9 cellular contexts compared by ENCODE assay signal in genomic region chr2:39512434-39512935, GRCh38.
DNase-seq lines count a peak whose midpoint lies in the region; ATAC-seq and TF ChIP-seq lines count a peak whose summit lies in the region.
"Had no signal": no experiment of that assay in that cellular context is flagged by ENCODE, and none has a peak within 500 bp of the region (broad histone marks: within the 10 kb centered on the region; RNA-seq: fewer than 3 reads in every experiment).

No MANE protein-coding gene starts in this region.

- TF ChIP-seq POLR2A in lower leg skin (IDR thresholded peaks at IDR 0.05) = no peak

- H3K4me1 Mint-ChIP-seq in activated CD4-positive, alpha-beta memory T cell treated with anti-CD3 and anti-CD28 coated beads for 36 hours (ENCODE audit: low read depth) = peaks cover 31% of the 10 kb centered on the region
- H3K4me1 Mint-ChIP-seq in activated CD4-positive, alpha-beta memory T cell treated with anti-CD3 and anti-CD28 coated beads, Interleukin-2, amount 10 ng/mL, durations not matched to agents 7 days and 5 days = peaks cover 27% of the 10 kb centered on the region

- ATAC-seq in mucosa of descending colon (no peak), GM18498 (IDR thresholded peaks at IDR 0.05; ENCODE audit: unreplicated experiment) (no peak)

- H3K36me3 Mint-ChIP-seq in activated CD4-positive, alpha-beta memory T cell treated with anti-CD3 and anti-CD28 coated beads for 36 hours = no peaks in the 10 kb centered on the region
- no peaks in the 10 kb centered on the region for H3K36me3 Mint-ChIP-seq in activated CD4-positive, alpha-beta memory T cell treated with anti-CD3 and anti-CD28 coated beads, Interleukin-2, amount 10 ng/mL, durations not matched to agents 7 days and 5 days (ENCODE audit: low read depth)

- peaks cover 7% of the 10 kb centered on the region for H3K27me3 Mint-ChIP-seq in activated CD4-positive, alpha-beta memory T cell treated with anti-CD3 and anti-CD28 coated beads for 36 hours
- no peaks in the 10 kb centered on the region for H3K27me3 Mint-ChIP-seq in activated CD4-positive, alpha-beta memory T cell treated with anti-CD3 and anti-CD28 coated beads, Interleukin-2, amount 10 ng/mL, durations not matched to agents 7 days and 5 days

- intact Hi-C loops in activated CD4-positive, alpha-beta memory T cell treated with anti-CD3 and anti-CD28 coated beads for 36 hours (cut with micrococcal nuclease) = loop anchor here (1.0 to 5.0 kb wide), 9 partner anchors 20 to 604 kb away; no protein-coding TSS in a partner anchor
- intact Hi-C loops in mucosa of descending colon (cut with DNase I, micrococcal nuclease) = no loop called here
- intact Hi-C loops in lower leg skin (cut with DNase I; ENCODE audit: low total_unique reads) = no loop called here

- TF ChIP-seq CTCF in mucosa of descending colon (IDR thresholded peaks at IDR 0.05) (no peak), lower leg skin (IDR thresholded peaks at IDR 0.05) (no peak)

- no peaks in the 10 kb centered on the region for H3K9me3 Mint-ChIP-seq in activated CD4-positive, alpha-beta memory T cell treated with anti-CD3 and anti-CD28 coated beads for 36 hours
- no peaks in the 10 kb centered on the region for H3K9me3 Mint-ChIP-seq in activated CD4-positive, alpha-beta memory T cell treated with anti-CD3 and anti-CD28 coated beads, Interleukin-2, amount 10 ng/mL, durations not matched to agents 7 days and 5 days
- H3K9me3 Mint-ChIP-seq: T-helper 1 cell treated with Interleukin-12 subunit alpha and Interleukin-12 subunit beta and Interleukin-4 antibody, amounts not matched to agents 30 μg/mL and 1 μg/mL, for 36 hours had no signal

- H3K4me3 ChIP-seq in mucosa of descending colon (no peak overlapping the region), lower leg skin (ENCODE audit: low read depth, poor library complexity, severe bottlenecking) (no peak overlapping the region)

- no peak overlapping the region for H3K4me3 Mint-ChIP-seq in activated CD4-positive, alpha-beta memory T cell treated with anti-CD3 and anti-CD28 coated beads for 36 hours
- no peak overlapping the region for H3K4me3 Mint-ChIP-seq in activated CD4-positive, alpha-beta memory T cell treated with anti-CD3 and anti-CD28 coated beads, Interleukin-2, amount 10 ng/mL, durations not matched to agents 7 days and 5 days
- H3K4me3 Mint-ChIP-seq: T-helper 1 cell treated with Interleukin-12 subunit alpha and Interleukin-12 subunit beta and Interleukin-4 antibody, amounts not matched to agents 30 μg/mL and 1 μg/mL, for 36 hours had no signal

- H3K4me1 ChIP-seq in mucosa of descending colon (ENCODE audit: low read depth) = peaks cover 11% of the 10 kb centered on the region

- peak; percentile 25 for DNase-seq in activated CD4-positive, alpha-beta memory T cell treated with anti-CD3 and anti-CD28 coated beads for 36 hours
- no peak for DNase-seq in activated CD4-positive, alpha-beta memory T cell treated with anti-CD3 and anti-CD28 coated beads, Interleukin-2, amount 10 ng/mL, durations not matched to agents 7 days and 5 days
- DNase-seq in cerebellum (ENCODE audit: low spot score) = peak; percentile 13
- DNase-seq in mucosa of descending colon = peak in 2 of 3 donors; percentile 23 to 40
- no peak for DNase-seq in D341Med (ENCODE audit: low spot score)
- DNase-seq in lower leg skin (ENCODE audit: low spot score in 2 of 2) = no peak

- CTCF ChIA-PET in activated CD4-positive, alpha-beta memory T cell treated with anti-CD3 and anti-CD28 coated beads for 36 hours (lab: Charles Lee) = interaction anchor here (0.8 to 2.0 kb wide), 4 partner anchors 20 to 219 kb away, joined by 3 to 6 read pairs (median 5); no protein-coding TSS in a partner anchor
- CTCF ChIA-PET in activated CD4-positive, alpha-beta memory T cell treated with anti-CD3 and anti-CD28 coated beads, Interleukin-2, amount 10 ng/mL, durations not matched to agents 7 days and 5 days (lab: Charles Lee) = no interaction called here

- H3K27ac Mint-ChIP-seq in activated CD4-positive, alpha-beta memory T cell treated with anti-CD3 and anti-CD28 coated beads for 36 hours = peak overlapping the region; percentile 70
- no peak overlapping the region for H3K27ac Mint-ChIP-seq in activated CD4-positive, alpha-beta memory T cell treated with anti-CD3 and anti-CD28 coated beads, Interleukin-2, amount 10 ng/mL, durations not matched to agents 7 days and 5 days
- H3K27ac Mint-ChIP-seq: T-helper 1 cell treated with Interleukin-12 subunit alpha and Interleukin-12 subunit beta and Interleukin-4 antibody, amounts not matched to agents 30 μg/mL and 1 μg/mL, for 36 hours had no signal

- no peaks in the 10 kb centered on the region for H3K36me3 ChIP-seq in mucosa of descending colon (ENCODE audit: low read depth)

- no peaks in the 10 kb centered on the region for H3K9me3 ChIP-seq in mucosa of descending colon

- peak overlapping the region; percentile 62 for H3K27ac ChIP-seq in temporal lobe (ENCODE audit: low read depth, low read length)

- POLR2A ChIA-PET in activated CD4-positive, alpha-beta memory T cell treated with anti-CD3 and anti-CD28 coated beads for 36 hours (lab: Charles Lee) = interaction anchor here (0.6 to 1.8 kb wide), 6 partner anchors 22 to 412 kb away, joined by 3 to 6 read pairs (median 3); partner anchors contain the start of gene MAP4K3
- POLR2A ChIA-PET in activated CD4-positive, alpha-beta memory T cell treated with anti-CD3 and anti-CD28 coated beads, Interleukin-2, amount 10 ng/mL, durations not matched to agents 7 days and 5 days (lab: Charles Lee) = no interaction called here

- 73 to 79% methylated on average over 7 of the region's 7 CpGs for WGBS in lower leg skin, 2 donors

Comparison
In these comparisons a context has a peak if more than half of its experiments do, and no peak if none do; other contexts are left out.
1. DNase-seq: peak in activated CD4-positive, alpha-beta memory T cell treated with anti-CD3 and anti-CD28 coated beads for 36 hours (single experiment), cerebellum (single experiment) and mucosa of descending colon (2 of 3); none in activated CD4-positive, alpha-beta memory T cell treated with anti-CD3 and anti-CD28 coated beads, Interleukin-2, amount 10 ng/mL, durations not matched to agents 7 days and 5 days (single experiment), D341Med (single experiment) and lower leg skin (0 of 2).